Comparison of ENCODE assay signal across 14 cellular contexts in the genomic region with DNA sequence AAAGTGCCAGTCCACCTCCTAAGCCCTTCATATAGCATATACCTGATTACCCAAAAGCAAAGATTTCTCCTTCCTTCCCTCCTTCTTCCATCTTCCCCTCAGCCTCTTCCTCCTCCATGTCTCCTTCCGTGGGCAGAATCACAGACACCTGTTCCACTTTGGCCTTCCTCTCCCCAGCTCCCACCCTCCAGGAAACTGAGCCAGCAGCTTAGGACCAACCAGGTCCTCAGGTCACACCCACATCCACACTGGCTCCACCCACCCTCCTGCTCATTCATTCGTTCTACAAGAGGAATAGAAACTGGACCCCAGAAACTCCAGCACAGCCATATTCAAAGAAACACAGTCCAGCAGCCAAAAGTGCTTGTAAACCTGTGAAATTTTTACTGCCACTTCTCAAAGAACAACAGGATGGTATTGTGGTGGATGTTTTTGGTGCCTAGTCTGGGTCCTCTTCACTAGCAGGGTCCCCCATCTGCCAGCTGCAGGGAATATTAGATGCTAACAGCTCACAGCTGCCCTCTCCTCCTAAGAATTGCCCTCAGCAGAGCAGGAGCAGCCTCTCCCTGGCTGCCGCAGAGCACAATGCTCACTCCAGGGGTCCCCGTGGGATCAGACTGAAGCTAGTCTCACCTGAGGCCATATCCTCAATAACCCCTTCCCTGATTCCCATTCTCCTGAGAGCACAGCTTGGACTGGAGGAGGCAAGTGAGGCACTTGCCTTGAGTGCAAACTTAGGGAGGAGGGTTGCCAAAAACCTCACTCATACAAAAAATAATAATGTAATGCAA.
DNase-seq lines count a peak whose midpoint lies in the region; ATAC-seq and TF ChIP-seq lines count a peak whose summit lies in the region.
"Had no signal": no experiment of that assay in that cellular context is flagged by ENCODE, and none has a peak within 500 bp of the region (broad histone marks: within the 10 kb centered on the region; RNA-seq: fewer than 3 reads in every experiment).

No MANE protein-coding gene starts in this region.

- TF ChIP-seq CTCF in GM10266 (IDR thresholded peaks at IDR 0.05; ENCODE audit: control insufficient read depth, insufficient read depth, low read depth, missing control alignments) (no peak), choroid plexus epithelial cell (conservative IDR thresholded peaks at IDR 0.05; ENCODE audit: low read depth, low read length) (peak; percentile 19)

- ATAC-seq in GM19351 (IDR thresholded peaks at IDR 0.05; ENCODE audit: unreplicated experiment) = peak; percentile 81
- peak; percentile 62 for ATAC-seq in HG03432 (IDR thresholded peaks at IDR 0.05; ENCODE audit: unreplicated experiment)
- no peak for ATAC-seq in HG03378 (IDR thresholded peaks at IDR 0.05; ENCODE audit: unreplicated experiment)
- ATAC-seq in HG03045 (IDR thresholded peaks at IDR 0.05; ENCODE audit: unreplicated experiment) = no peak

- DNase-seq in GM10266 (ENCODE audit: extremely low spot score) = peak; percentile 47
- DNase-seq in choroid plexus epithelial cell (ENCODE audit: low read depth) = no peak
- no peak for DNase-seq in activated CD8-positive, alpha-beta memory T cell treated with anti-CD3 and anti-CD28 coated beads for 24 hours
- DNase-seq in activated CD4-positive, alpha-beta T cell treated with anti-CD3 and anti-CD28 coated beads, Interleukin-2, amount 50 U/mL, for 4 hours = no peak
- DNase-seq: aorta, mesenchymal stem cell, NCI-H1048, OCI-M1 had no signal

- H3K4me3 ChIP-seq in choroid plexus epithelial cell (ENCODE audit: low read depth, low read length) = no peak overlapping the region
- H3K4me3 ChIP-seq: hepatocyte, suprapubic skin had no signal

Comparison
In these comparisons a context has a peak if more than half of its experiments do, and no peak if none do; other contexts are left out.
1. ATAC-seq: peak in GM19351 (single experiment) and HG03432 (single experiment); none in HG03378 (single experiment) and HG03045 (single experiment).